1 cellular context compared by ENCODE assay signal in genomic region chr7:50591098-50591479, GRCh38.
TF ChIP-seq lines count a peak whose summit lies in the region.

No MANE protein-coding gene starts in this region.

TF ChIP-seq in SK-N-SH, 30 proteins besides CTCF, POLR2A, EP300 and RAD21 (continued from another document):
- no peak for TF ChIP-seq IRF3 (IDR thresholded peaks at IDR 0.05; ENCODE audit: low read depth, low read length)
- TF ChIP-seq MXI1 (IDR thresholded peaks at IDR 0.05; ENCODE audit: low read depth, low read length): no peak
- TF ChIP-seq GATA2 (CRISPR knock-in tag; IDR thresholded peaks at IDR 0.05): no peak
- no peak for TF ChIP-seq SMC3 (IDR thresholded peaks at IDR 0.05; ENCODE audit: low read depth, low read length)
- TF ChIP-seq TEAD4 (IDR thresholded peaks at IDR 0.05; ENCODE audit: borderline replicate concordance, insufficient read depth): no peak
- TF ChIP-seq NFIC (IDR thresholded peaks at IDR 0.05; ENCODE audit: borderline replicate concordance): no peak
- TF ChIP-seq REST (IDR thresholded peaks at IDR 0.05; ENCODE audit: low read depth, low read length): no peak
- no peak for TF ChIP-seq CHD2 (IDR thresholded peaks at IDR 0.05; ENCODE audit: low read length, partially characterized antibody)
- TF ChIP-seq EZH2phosphoT487 (IDR thresholded peaks at IDR 0.05; ENCODE audit: borderline replicate concordance, low read depth): no peak
- TF ChIP-seq FOXJ3 (CRISPR knock-in tag; IDR thresholded peaks at IDR 0.05): no peak
- no peak for TF ChIP-seq MEF2A (IDR thresholded peaks at IDR 0.05; ENCODE audit: borderline replicate concordance, low read depth)
- TF ChIP-seq PBX3 (IDR thresholded peaks at IDR 0.05): no peak
- TF ChIP-seq RXRA (IDR thresholded peaks at IDR 0.05; ENCODE audit: borderline replicate concordance, low read depth): no peak
- TF ChIP-seq TCF12 (IDR thresholded peaks at IDR 0.05): no peak
- TF ChIP-seq FOXM1 (IDR thresholded peaks at IDR 0.05; ENCODE audit: low read depth): no peak
- no peak for TF ChIP-seq JUND (IDR thresholded peaks at IDR 0.05)
- no peak for TF ChIP-seq MAX (IDR thresholded peaks at IDR 0.05; ENCODE audit: low read depth)
